28 cellular contexts compared by ENCODE assay signal in genomic region chr6:14530385-14530784, GRCh38.
"Had no signal": no experiment of that assay in that cellular context is flagged by ENCODE, and none has a peak within 500 bp of the region (broad histone marks: within the 10 kb centered on the region; RNA-seq: fewer than 3 reads in every experiment).

No MANE protein-coding gene starts in this region.

- ATAC-seq: effector memory CD8-positive, alpha-beta T cell; heart right ventricle; left cardiac atrium; left lung; mucosa of descending colon; psoas muscle; right cardiac atrium; stimulated activated naive CD8-positive, alpha-beta T cell treated with anti-CD3 and anti-CD28 coated beads, Interleukin-15, amount 100 ng/mL, for 72 hours; upper lobe of right lung had no signal

- H3K4me1 ChIP-seq: esophagus squamous epithelium, left lung, psoas muscle, suprapubic skin, upper lobe of right lung, vagina had no signal

- DNase-seq: cortex of kidney; effector memory CD8-positive, alpha-beta T cell; erythroblast; esophagus squamous epithelium; foreskin melanocyte; glutamatergic neuron; heart right ventricle; hippocampal formation; left cardiac atrium; left lung; mesenchymal stem cell; mucosa of descending colon; naive B cell; nephron progenitor cell; nucleus accumbens; psoas muscle; right cardiac atrium; sigmoid colon; stimulated activated CD4-positive, alpha-beta T cell treated with anti-CD3 and anti-CD28 coated beads, Interleukin-2, amount 100 ng/mL, for 48 hours; stimulated activated naive CD4-positive, alpha-beta T cell; stimulated activated naive CD8-positive, alpha-beta T cell treated with anti-CD3 and anti-CD28 coated beads, Interleukin-15, amount 100 ng/mL, for 72 hours; transverse colon; upper lobe of right lung had no signal

- H3K27me3 Mint-ChIP-seq: effector memory CD8-positive, alpha-beta T cell; naive B cell; stimulated activated naive CD8-positive, alpha-beta T cell treated with anti-CD3 and anti-CD28 coated beads, Interleukin-15, amount 100 ng/mL, for 72 hours had no signal

- H3K9me3 ChIP-seq: esophagus squamous epithelium, mucosa of descending colon, sigmoid colon, upper lobe of right lung, vagina had no signal

- H3K27ac ChIP-seq: esophagus squamous epithelium, heart right ventricle, left lung, psoas muscle, sigmoid colon, suprapubic skin, transverse colon, upper lobe of right lung, vagina had no signal

- H3K36me3 ChIP-seq: esophagus squamous epithelium, heart right ventricle, left lung, sigmoid colon, suprapubic skin, transverse colon, upper lobe of right lung, vagina had no signal

- H3K27me3 ChIP-seq: esophagus squamous epithelium, heart right ventricle, left lung, sigmoid colon, suprapubic skin, transverse colon, upper lobe of right lung, vagina had no signal

- H3K4me3 ChIP-seq: esophagus squamous epithelium, heart right ventricle, left lung, mucosa of descending colon, psoas muscle, sigmoid colon, suprapubic skin, transverse colon, upper lobe of right lung, vagina had no signal

- FAIRE-seq: endometrium, islet of Langerhans had no signal

- H3K4me3 Mint-ChIP-seq: effector memory CD8-positive, alpha-beta T cell; mesothelial cell of epicardium; naive B cell; nephron progenitor cell; stimulated activated naive CD8-positive, alpha-beta T cell treated with anti-CD3 and anti-CD28 coated beads, Interleukin-15, amount 100 ng/mL, for 72 hours had no signal

- H3K27ac Mint-ChIP-seq: effector memory CD8-positive, alpha-beta T cell; mesothelial cell of epicardium; nephron progenitor cell had no signal
